ENCODE assay signal across 1 cellular context in genomic region chr19:55581145-55581827, GRCh38.
TF ChIP-seq lines count a peak whose summit lies in the region.

No MANE protein-coding gene starts in this region.

TF ChIP-seq in HepG2, 621 proteins besides CTCF, POLR2A, EP300 and RAD21 (continued from another document and continues in another):
- TF ChIP-seq U2AF1 (optimal IDR thresholded peaks at IDR 0.05; ENCODE audit: low read depth, low read length) (peak; percentile 22), NFRKB (IDR thresholded peaks at IDR 0.05) (no peak), KLF16 (CRISPR knock-in tag; IDR thresholded peaks at IDR 0.05) (peak in 1 of 2 experiments; percentile 32; a peak in 1 of 4 replicates), ZNF574 (CRISPR knock-in tag; IDR thresholded peaks at IDR 0.05) (peak; percentile 0; the same call in 1 of the 2 replicates), HNF4A (CRISPR knock-in tag; IDR thresholded peaks at IDR 0.05) (0 out of 2 replicates have a peak, but pooled peaks have one; percentile 3), ZBTB44 (CRISPR knock-in tag; IDR thresholded peaks at IDR 0.05) (peak; percentile 77; the same call in 1 of the 2 replicates), ZGPAT (CRISPR knock-in tag; IDR thresholded peaks at IDR 0.05) (peak; percentile 66; the same call in 1 of the 2 replicates), HOXA5 (CRISPR knock-in tag; IDR thresholded peaks at IDR 0.05) (peak; percentile 41; the same call in 1 of the 2 replicates), ZC3H13 (CRISPR knock-in tag; IDR thresholded peaks at IDR 0.05) (peak; percentile 90), WIZ (CRISPR knock-in tag; IDR thresholded peaks at IDR 0.05) (peak; percentile 83; the same call in 1 of the 2 replicates), RCOR2 (CRISPR knock-in tag; IDR thresholded peaks at IDR 0.05) (peak; percentile 21; the same call in 1 of the 2 replicates), ZNF263 (CRISPR knock-in tag; IDR thresholded peaks at IDR 0.05) (peak; percentile 18; the same call in 1 of the 2 replicates), ZNF230 (CRISPR knock-in tag; IDR thresholded peaks at IDR 0.05) (peak; percentile 78; the same call in 1 of the 2 replicates), ZNF343 (CRISPR knock-in tag; IDR thresholded peaks at IDR 0.05) (peak; percentile 46; the same call in 1 of the 2 replicates), EHMT2 (IDR thresholded peaks at IDR 0.05; ENCODE audit: borderline replicate concordance, low read depth, low read length) (peak; percentile 65; the same call in 1 of the 2 replicates), TAF15 (IDR thresholded peaks at IDR 0.05; ENCODE audit: low read depth, low read length, poor library complexity, severe bottlenecking) (no peak), FOXA1 (IDR thresholded peaks at IDR 0.05) (no peak), FOXA1 (CRISPR knock-in tag; IDR thresholded peaks at IDR 0.05) (peak; percentile 59; the same call in 1 of the 2 replicates), JUNB (CRISPR knock-in tag; IDR thresholded peaks at IDR 0.05; ENCODE audit: borderline replicate concordance) (peak; percentile 63; the same call in 1 of the 2 replicates), ZNF138 (CRISPR knock-in tag; IDR thresholded peaks at IDR 0.05; ENCODE audit: low read depth) (peak; percentile 47; the same call in 1 of the 2 replicates), ZSCAN21 (CRISPR knock-in tag; IDR thresholded peaks at IDR 0.05; ENCODE audit: borderline replicate concordance) (peak; percentile 29; the same call in 1 of the 2 replicates), LRRFIP1 (CRISPR knock-in tag; conservative IDR thresholded peaks at IDR 0.05) (0 out of 2 replicates have a peak, but pooled peaks have one; percentile 21), ZNF782 (CRISPR knock-in tag; IDR thresholded peaks at IDR 0.05; ENCODE audit: borderline replicate concordance) (peak; percentile 33; the same call in 1 of the 2 replicates), MXD4 (CRISPR knock-in tag; IDR thresholded peaks at IDR 0.05) (peak; percentile 62; the same call in 1 of the 2 replicates), MLX (CRISPR knock-in tag; IDR thresholded peaks at IDR 0.05) (0 out of 2 replicates have a peak, but pooled peaks have one; percentile 13), HMGXB4 (CRISPR knock-in tag; IDR thresholded peaks at IDR 0.05; ENCODE audit: borderline replicate concordance in 1 of 2, low read depth in 1 of 2) (peak in 1 of 2 experiments; percentile 65; a peak in 2 of 4 replicates), ZNF607 (CRISPR knock-in tag; IDR thresholded peaks at IDR 0.05; ENCODE audit: borderline replicate concordance) (peak; percentile 49; the same call in 1 of the 2 replicates), ZFX (CRISPR knock-in tag; IDR thresholded peaks at IDR 0.05; ENCODE audit: low read depth) (peak; percentile 9), ARNTL (CRISPR knock-in tag; IDR thresholded peaks at IDR 0.05) (0 out of 2 replicates have a peak, but pooled peaks have one; percentile 47), PHF21A (CRISPR knock-in tag; IDR thresholded peaks at IDR 0.05) (no peak), ZNF589 (CRISPR knock-in tag; conservative IDR thresholded peaks at IDR 0.05) (peak; percentile 85; the same call in 1 of the 2 replicates), MEIS1 (CRISPR knock-in tag; IDR thresholded peaks at IDR 0.05; ENCODE audit: borderline replicate concordance) (peak; percentile 46; the same call in 1 of the 2 replicates), ZFP37 (CRISPR knock-in tag; IDR thresholded peaks at IDR 0.05; ENCODE audit: borderline replicate concordance) (0 out of 2 replicates have a peak, but pooled peaks have one; percentile 82), MYPOP (CRISPR knock-in tag; IDR thresholded peaks at IDR 0.05) (no peak), SOX5 (CRISPR knock-in tag; IDR thresholded peaks at IDR 0.05; ENCODE audit: borderline replicate concordance) (0 out of 2 replicates have a peak, but pooled peaks have one; percentile 18), BCL3 (CRISPR knock-in tag; IDR thresholded peaks at IDR 0.05) (peak; percentile 73; the same call in 1 of the 2 replicates), ZNF549 (CRISPR knock-in tag; IDR thresholded peaks at IDR 0.05) (no peak), REL (CRISPR knock-in tag; conservative IDR thresholded peaks at IDR 0.05) (peak; percentile 62; the same call in 1 of the 2 replicates), ZNF331 (CRISPR knock-in tag; IDR thresholded peaks at IDR 0.05) (peak; percentile 62; the same call in 1 of the 2 replicates), IRF1 (CRISPR knock-in tag; IDR thresholded peaks at IDR 0.05; ENCODE audit: low read depth) (0 out of 2 replicates have a peak, but pooled peaks have one; percentile 37), MXD1 (CRISPR knock-in tag; IDR thresholded peaks at IDR 0.05) (peak; percentile 69; the same call in 1 of the 2 replicates), ZMYM2 (CRISPR knock-in tag; IDR thresholded peaks at IDR 0.05) (peak; percentile 86), ZNF431 (CRISPR knock-in tag; IDR thresholded peaks at IDR 0.05; ENCODE audit: borderline replicate concordance, low read depth) (no peak), ZNF468 (CRISPR knock-in tag; IDR thresholded peaks at IDR 0.05) (peak; percentile 62; the same call in 1 of the 2 replicates), ZNF362 (CRISPR knock-in tag; IDR thresholded peaks at IDR 0.05; ENCODE audit: borderline replicate concordance) (0 out of 2 replicates have a peak, but pooled peaks have one; percentile 33), NKX3-1 (CRISPR knock-in tag; IDR thresholded peaks at IDR 0.05) (peak; percentile 43; the same call in 1 of the 2 replicates), ZNF891 (CRISPR knock-in tag; IDR thresholded peaks at IDR 0.05) (0 out of 2 replicates have a peak, but pooled peaks have one; percentile 32)
